ENCODE assay signal across 1 cellular context in the genomic region with DNA sequence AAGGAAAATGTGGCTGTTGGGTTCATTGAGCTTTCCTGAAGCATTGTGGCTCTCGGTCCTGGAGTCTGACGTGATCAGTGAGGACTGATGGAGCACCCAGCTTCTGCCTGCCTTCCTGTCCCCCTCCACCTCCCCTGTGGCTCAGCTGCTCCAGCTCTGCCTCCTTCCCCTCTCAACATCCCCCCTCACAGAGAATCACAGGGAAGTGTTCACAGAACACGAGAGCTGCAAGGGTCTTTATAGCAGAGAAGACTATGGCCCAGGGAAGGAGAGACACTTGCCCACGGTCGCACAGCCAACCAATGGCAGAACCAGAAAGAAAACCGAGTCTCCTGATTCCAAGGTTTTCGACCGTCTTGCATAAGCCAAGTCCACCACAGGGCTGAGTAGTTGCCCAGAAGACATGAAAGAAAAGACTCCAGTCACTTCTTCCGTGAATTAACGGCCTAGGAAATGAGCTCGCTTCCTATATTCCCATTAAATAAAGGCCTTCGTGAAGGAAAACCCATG.
TF ChIP-seq lines count a peak whose summit lies in the region.

No MANE protein-coding gene starts in this region.

TF ChIP-seq in K562, 482 proteins besides CTCF, POLR2A, EP300 and RAD21:
- TF ChIP-seq ZNF274 (IDR thresholded peaks at IDR 0.05; ENCODE audit: borderline replicate concordance, low read depth, low read length) = no peak
- no peak for TF ChIP-seq ZNF766 (CRISPR knock-in tag; conservative IDR thresholded peaks at IDR 0.05)
- no peak for TF ChIP-seq SREBF1 (IDR thresholded peaks at IDR 0.05; ENCODE audit: borderline replicate concordance, low read depth, low read length)
- TF ChIP-seq KLF13 (tag; IDR thresholded peaks at IDR 0.05; ENCODE audit: borderline replicate concordance, low read depth) = no peak
- no peak for TF ChIP-seq ZNF436 (CRISPR knock-in tag; IDR thresholded peaks at IDR 0.05)
- TF ChIP-seq NFIX (CRISPR knock-in tag; IDR thresholded peaks at IDR 0.05; ENCODE audit: low read depth) = no peak
- TF ChIP-seq, protein P1, sequence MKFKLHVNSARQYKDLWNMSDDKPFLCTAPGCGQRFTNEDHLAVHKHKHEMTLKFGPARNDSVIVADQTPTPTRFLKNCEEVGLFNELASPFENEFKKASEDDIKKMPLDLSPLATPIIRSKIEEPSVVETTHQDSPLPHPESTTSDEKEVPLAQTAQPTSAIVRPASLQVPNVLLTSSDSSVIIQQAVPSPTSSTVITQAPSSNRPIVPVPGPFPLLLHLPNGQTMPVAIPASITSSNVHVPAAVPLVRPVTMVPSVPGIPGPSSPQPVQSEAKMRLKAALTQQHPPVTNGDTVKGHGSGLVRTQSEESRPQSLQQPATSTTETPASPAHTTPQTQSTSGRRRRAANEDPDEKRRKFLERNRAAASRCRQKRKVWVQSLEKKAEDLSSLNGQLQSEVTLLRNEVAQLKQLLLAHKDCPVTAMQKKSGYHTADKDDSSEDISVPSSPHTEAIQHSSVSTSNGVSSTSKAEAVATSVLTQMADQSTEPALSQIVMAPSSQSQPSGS (CRISPR knock-in tag; IDR thresholded peaks at IDR 0.05) = no peak
- TF ChIP-seq SOX6 (IDR thresholded peaks at IDR 0.05) = no peak
- no peak for TF ChIP-seq NRF1 (conservative IDR thresholded peaks at IDR 0.05 in 1 of 2, IDR thresholded peaks at IDR 0.05 in 1 of 2)
- TF ChIP-seq RAD51 (IDR thresholded peaks at IDR 0.05; ENCODE audit: borderline replicate concordance, low read depth) = no peak
- TF ChIP-seq SETDB1 (IDR thresholded peaks at IDR 0.05; ENCODE audit: low read length) = no peak
- TF ChIP-seq MAFK (IDR thresholded peaks at IDR 0.05; ENCODE audit: low read length) = no peak
- no peak for TF ChIP-seq KDM2B (CRISPR knock-in tag; IDR thresholded peaks at IDR 0.05)
- no peak for TF ChIP-seq PHB2 (IDR thresholded peaks at IDR 0.05; ENCODE audit: low read depth)
- no peak for TF ChIP-seq KAT8 (IDR thresholded peaks at IDR 0.05; ENCODE audit: low read depth)
TF ChIP-seq in K562: peak in this region for 0.
